ENCODE assay signal across 25 cellular contexts in the genomic region with DNA sequence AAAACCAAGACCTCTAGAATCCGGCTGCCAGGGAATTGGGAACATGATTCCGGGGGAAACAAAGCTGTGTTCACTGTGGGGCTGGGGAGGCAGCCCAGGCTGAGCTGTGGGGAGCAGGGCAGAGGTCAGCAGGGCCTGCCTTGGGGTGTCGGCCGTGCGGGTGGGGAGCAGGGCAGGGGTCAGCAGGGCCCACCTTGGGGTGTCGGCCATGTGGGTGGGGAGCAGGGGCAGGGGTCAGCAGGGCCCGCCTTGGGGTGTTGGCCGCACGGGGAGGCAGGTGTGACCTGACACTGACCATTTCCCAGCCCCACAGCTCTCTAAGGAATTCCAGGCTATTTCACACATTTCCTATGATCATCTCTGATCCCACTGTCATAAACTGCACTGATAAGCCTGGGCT. TPM values are rescaled to one million over a fixed set of nuclear protein-coding genes. Genes with fewer than 3 reads are reported as not detected.
"Had no signal": no experiment of that assay in that cellular context is flagged by ENCODE, and none has a peak within 500 bp of the region (broad histone marks: within the 10 kb centered on the region; RNA-seq: fewer than 3 reads in every experiment).

No MANE protein-coding gene starts in this region.

- H3K27me3 Mint-ChIP-seq: naive B cell; stimulated activated naive CD8-positive, alpha-beta T cell treated with anti-CD3 and anti-CD28 coated beads, Interleukin-15, amount 100 ng/mL, for 72 hours; type B pancreatic cell had no signal

- H3K27ac ChIP-seq: hepatocyte, left ventricle myocardium inferior, pancreas, prostate gland, skin epidermis, spleen, tibial nerve, vagina had no signal

- H3K4me1 Mint-ChIP-seq: mesothelial cell of epicardium; stimulated activated naive CD8-positive, alpha-beta T cell treated with anti-CD3 and anti-CD28 coated beads, Interleukin-15, amount 100 ng/mL, for 72 hours had no signal

- H3K79me2 ChIP-seq: hepatocyte had no signal

- H2AFZ ChIP-seq: hepatocyte had no signal

- H3K9me3 ChIP-seq: left ventricle myocardium inferior, pancreas, prostate gland, spleen, tibial nerve, vagina had no signal

- H3K27me3 ChIP-seq: hepatocyte, pancreas, spleen, tibial nerve, vagina had no signal

- H3K9me3 Mint-ChIP-seq: mesothelial cell of epicardium; naive B cell; natural killer cell; stimulated activated effector memory CD8-positive, alpha-beta T cell treated with anti-CD3 and anti-CD28 coated beads, Interleukin-12 subunit alpha, Interleukin-12 subunit beta, amount 100 ng/mL, for 72 hours; stimulated activated naive CD8-positive, alpha-beta T cell treated with anti-CD3 and anti-CD28 coated beads, Interleukin-15, amount 100 ng/mL, for 72 hours; type B pancreatic cell had no signal

- DNase-seq: islet precursor cell; left ventricle myocardium inferior; mesendoderm; naive B cell; natural killer cell; nucleus accumbens; posterior cingulate gyrus; retina; right cardiac atrium; spleen; stimulated activated CD4-positive, alpha-beta T cell treated with anti-CD3 and anti-CD28 coated beads, Interleukin-4, amount 100 ng/mL, for 24 hours; stimulated activated naive CD4-positive, alpha-beta T cell treated with Interleukin-2 at 50 U/mL for 16 hours; stimulated activated naive CD8-positive, alpha-beta T cell treated with anti-CD3 and anti-CD28 coated beads, Interleukin-15, amount 100 ng/mL, for 72 hours; substantia nigra had no signal

- H3K4me2 ChIP-seq: hepatocyte had no signal

- H3K4me3 Mint-ChIP-seq: mesothelial cell of epicardium; naive B cell; natural killer cell; stimulated activated effector memory CD8-positive, alpha-beta T cell treated with anti-CD3 and anti-CD28 coated beads, Interleukin-12 subunit alpha, Interleukin-12 subunit beta, amount 100 ng/mL, for 72 hours; stimulated activated naive CD8-positive, alpha-beta T cell treated with anti-CD3 and anti-CD28 coated beads, Interleukin-15, amount 100 ng/mL, for 72 hours; type B pancreatic cell had no signal

- FAIRE-seq: pancreas had no signal

- H3K4me3 ChIP-seq: hepatocyte, left ventricle myocardium inferior, lung, pancreas, prostate gland, skin epidermis, spleen, tibial nerve, vagina had no signal

- H3K27ac Mint-ChIP-seq: mesothelial cell of epicardium; natural killer cell; stimulated activated effector memory CD8-positive, alpha-beta T cell treated with anti-CD3 and anti-CD28 coated beads, Interleukin-12 subunit alpha, Interleukin-12 subunit beta, amount 100 ng/mL, for 72 hours; stimulated activated naive CD8-positive, alpha-beta T cell treated with anti-CD3 and anti-CD28 coated beads, Interleukin-15, amount 100 ng/mL, for 72 hours; type B pancreatic cell had no signal

- H3K4me1 ChIP-seq: left ventricle myocardium inferior, pancreas, prostate gland, spleen, tibial nerve, vagina had no signal

RNA-seq across cellular contexts. Expression of gene CPLX1, which starts 45.6 kb away (rescaled TPM):
- total RNA-seq: natural killer cell, osteoblast had no signal
